ENCODE assay signal across 20 cellular contexts in the genomic region with DNA sequence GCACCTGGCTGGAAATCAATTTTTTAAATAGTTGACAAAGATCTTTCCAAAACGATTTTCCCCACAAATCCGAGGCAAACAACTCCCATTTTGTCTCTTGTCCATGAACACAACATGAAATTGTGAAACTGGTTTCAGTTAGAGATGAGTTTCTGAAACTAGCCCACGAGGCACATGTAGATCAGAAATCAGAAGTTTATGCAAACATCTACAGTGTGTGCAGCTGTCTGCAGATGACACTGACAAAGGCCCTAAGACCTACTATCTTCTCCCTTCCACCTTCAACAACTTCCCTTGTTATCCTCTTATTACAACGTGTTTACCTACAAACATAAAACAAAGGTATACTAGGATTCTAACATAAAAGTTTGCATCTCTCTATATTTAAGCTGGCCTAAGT.
DNase-seq lines count a peak whose midpoint lies in the region; ATAC-seq and TF ChIP-seq lines count a peak whose summit lies in the region.
"Had no signal": no experiment of that assay in that cellular context is flagged by ENCODE, and none has a peak within 500 bp of the region (broad histone marks: within the 10 kb centered on the region; RNA-seq: fewer than 3 reads in every experiment).

No MANE protein-coding gene starts in this region.

- H3K4me1 ChIP-seq in parathyroid adenoma: no peaks in the 10 kb centered on the region
- H3K4me1 ChIP-seq: left ventricle myocardium inferior, pancreas, tibial artery had no signal

- H2AFZ ChIP-seq in parathyroid adenoma: peak overlapping the region; percentile 25

- H3K27ac ChIP-seq in parathyroid adenoma: no peak overlapping the region
- H3K27ac ChIP-seq: HL-60, left ventricle myocardium inferior, pancreas, skin epidermis, tibial artery had no signal

- H3K27me3 ChIP-seq in parathyroid adenoma (ENCODE audit: control insufficient read depth, insufficient read depth, low read length): no peaks in the 10 kb centered on the region
- H3K27me3 ChIP-seq: pancreas, tibial artery had no signal

- DNase-seq in NCI-H748 treated with DMSO at 0.1 percent for 48 hours (lab: John Stamatoyannopoulos, UW) (no peak), SHP77 (lab: John Stamatoyannopoulos, UW) (no peak), NCI-H69 (lab: John Stamatoyannopoulos, UW) (no peak), HEK293T (ENCODE audit: extremely low spot score) (no peak)
- DNase-seq: activated CD4-positive, CD25-positive, alpha-beta regulatory T cell treated with anti-CD3 and anti-CD28 coated beads, Interleukin-2, amount 50 U/mL, for 72 hours; activated effector memory CD4-positive, alpha-beta T cell treated with Interleukin-2 at 50 U/mL for 16 hours; aorta; foreskin fibroblast; KBM-7; left ventricle myocardium inferior; NCI-H345; pancreas; SIG-M5; tibial artery had no signal

- H3K36me3 ChIP-seq in parathyroid adenoma (ENCODE audit: control insufficient read depth, insufficient read depth, low read length): no peaks in the 10 kb centered on the region
- H3K36me3 ChIP-seq: left ventricle myocardium inferior, pancreas, tibial artery had no signal

- H3K9me3 ChIP-seq in parathyroid adenoma (ENCODE audit: control insufficient read depth, low read length): no peaks in the 10 kb centered on the region
- H3K9me3 ChIP-seq: pancreas, tibial artery had no signal

- no peaks in the 10 kb centered on the region for H3K79me2 ChIP-seq in parathyroid adenoma

- CTCF ChIA-PET in HEK293T (lab: Yijun Ruan, JAX): interaction anchor here (0.6 kb wide), 1 partner anchor 25 kb away, joined by 3 read pairs; no protein-coding TSS in a partner anchor

- ATAC-seq in GM19035 (IDR thresholded peaks at IDR 0.05; ENCODE audit: unreplicated experiment) (peak; percentile 64), GM21576 (IDR thresholded peaks at IDR 0.05; ENCODE audit: unreplicated experiment) (peak; percentile 75), HG02970 (IDR thresholded peaks at IDR 0.05; ENCODE audit: low FRiP score, unreplicated experiment) (peak; percentile 67)

- no peak overlapping the region for H3K9ac ChIP-seq in parathyroid adenoma

- no peak for TF ChIP-seq CTCF in parathyroid adenoma (IDR thresholded peaks at IDR 0.05)

- no peak overlapping the region for H3K4me3 ChIP-seq in parathyroid adenoma (ENCODE audit: low read depth, low read length)
- H3K4me3 ChIP-seq: left ventricle myocardium inferior, pancreas, skin epidermis, tibial artery had no signal

- POLR2A ChIA-PET in HEK293T (lab: Yijun Ruan, JAX): no interaction called here

- H3K4me2 ChIP-seq in parathyroid adenoma (ENCODE audit: low read length): no peak overlapping the region

TF ChIP-seq in HEK293T, 16 proteins besides CTCF, POLR2A, EP300 and RAD21:
- TF ChIP-seq FOXM1 (IDR thresholded peaks at IDR 0.05; ENCODE audit: borderline replicate concordance) (no peak), NFRKB (IDR thresholded peaks at IDR 0.05) (no peak), ARNT (IDR thresholded peaks at IDR 0.05) (no peak)
